ENCODE assay signal across 8 cellular contexts in the genomic region with DNA sequence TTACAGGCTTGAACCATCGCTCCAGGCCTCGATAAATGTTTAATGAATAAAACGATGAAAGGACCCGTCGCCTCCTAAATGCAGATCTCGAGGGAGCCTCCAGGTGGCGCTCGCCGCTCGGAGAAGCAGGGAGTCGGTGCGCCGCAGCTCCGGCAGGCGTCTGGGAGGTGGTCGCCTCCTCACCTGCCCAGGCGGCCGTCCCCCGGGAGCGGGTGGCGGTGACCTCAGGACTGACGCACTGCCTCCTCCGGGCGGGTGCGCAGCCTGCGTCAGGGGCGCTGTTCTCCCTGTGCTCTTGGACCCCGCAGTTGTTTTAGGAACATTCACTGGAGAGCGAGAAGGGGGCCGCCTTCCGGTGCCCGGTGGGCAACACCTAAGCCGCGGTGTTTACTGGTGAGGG. TPM values are rescaled to one million over a fixed set of nuclear protein-coding genes. Genes with fewer than 3 reads are reported as not detected.
DNase-seq lines count a peak whose midpoint lies in the region; ATAC-seq and TF ChIP-seq lines count a peak whose summit lies in the region.

No MANE protein-coding gene starts in this region.

- no peaks in the 10 kb centered on the region for H3K79me2 ChIP-seq in mammary epithelial cell (ENCODE audit: insufficient read depth, low read length)

- CTCF ChIA-PET in activated B cell treated with CpG ODN at 0.5 μM for 24 hours (lab: Charles Lee) = interaction anchor here (0.6 to 2.7 kb wide), 11 partner anchors 131 to 708 kb away, joined by 3 to 13 read pairs (median 4); partner anchors contain the start of gene TACR1
- CTCF ChIA-PET in mammary epithelial cell (lab: Charles Lee; ENCODE audit: low non-redundant PET) = no interaction called here

- ATAC-seq in GM18858 (IDR thresholded peaks at IDR 0.05; ENCODE audit: unreplicated experiment) (peak; percentile 57), activated B cell treated with CpG ODN at 0.5 μM for 24 hours (ENCODE audit: low read depth) (peak; percentile 88), GM21447 (IDR thresholded peaks at IDR 0.05; ENCODE audit: unreplicated experiment) (no peak)

- H3K27ac ChIP-seq in 22Rv1 (no peak overlapping the region), mammary epithelial cell (ENCODE audit: insufficient read depth, low read depth, low read length) (no peak overlapping the region)

- H3K4me1 Mint-ChIP-seq in activated B cell treated with CpG ODN at 0.5 μM for 24 hours = peaks cover 14% of the 10 kb centered on the region

- in situ Hi-C loops in mammary epithelial cell (cut with MboI; ENCODE audit: low sequenced_read_pairs in 2 of 2) = no loop called here

- H3K36me3 ChIP-seq in mammary epithelial cell (ENCODE audit: insufficient read depth, low read length) = no peaks in the 10 kb centered on the region

- peak; percentile 93 for TF ChIP-seq CTCF in 22Rv1 (IDR thresholded peaks at IDR 0.05)
- peak; percentile 57 for TF ChIP-seq CTCF in activated B cell treated with CpG ODN at 0.5 μM for 24 hours (IDR thresholded peaks at IDR 0.05)
- TF ChIP-seq CTCF in mammary epithelial cell (conservative IDR thresholded peaks at IDR 0.05 in 1 of 2, IDR thresholded peaks at IDR 0.05 in 1 of 2; ENCODE audit: extremely low read depth in 1 of 2, insufficient read depth in 1 of 2, low read depth in 1 of 2, low read length in 2 of 2) = peak; percentile 68 to 73

- peak overlapping the region; percentile 42 for H3K4me3 Mint-ChIP-seq in activated B cell treated with CpG ODN at 0.5 μM for 24 hours

- H3K27ac Mint-ChIP-seq in activated B cell treated with CpG ODN at 0.5 μM for 24 hours = no peak overlapping the region

- H3K27me3 Mint-ChIP-seq in activated B cell treated with CpG ODN at 0.5 μM for 24 hours = peaks cover 10% of the 10 kb centered on the region

- POLR2A ChIA-PET in activated B cell treated with CpG ODN at 0.5 μM for 24 hours (lab: Charles Lee) = interaction anchor here (0.7 to 0.9 kb wide), 2 partner anchors 12 to 689 kb away, joined by 3 to 5 read pairs; no protein-coding TSS in a partner anchor

- H4K20me1 ChIP-seq in mammary epithelial cell (ENCODE audit: insufficient read depth, low read length) = no peaks in the 10 kb centered on the region

- H3K9me3 Mint-ChIP-seq in activated B cell treated with CpG ODN at 0.5 μM for 24 hours = no peaks in the 10 kb centered on the region

- H3K4me2 ChIP-seq in mammary epithelial cell (ENCODE audit: insufficient read depth, low read depth, low read length) = peak overlapping the region; percentile 85

- DNase-seq in NCI-H1105 (lab: John Stamatoyannopoulos, UW) (peak; percentile 56), activated B cell treated with CpG ODN at 0.5 μM for 24 hours (peak; percentile 72), mammary epithelial cell (peak; percentile 26), iPS-NIHi7 (ENCODE audit: extremely low spot score) (peak; percentile 93)
- peak; percentile 47 to 57 for DNase-seq in stimulated activated CD4-positive, alpha-beta T cell treated with anti-CD3 and anti-CD28 coated beads, Interleukin-12 subunit alpha, Interleukin-12 subunit beta, amount 100 ng/mL, for 24 hours (ENCODE audit: low read depth in 2 of 2)

- no peak overlapping the region for H3K9ac ChIP-seq in mammary epithelial cell (ENCODE audit: insufficient read depth, low read length)

- H2AFZ ChIP-seq in mammary epithelial cell (ENCODE audit: low read depth, low read length) = peak overlapping the region; percentile 80

- peaks cover 31% of the 10 kb centered on the region for H3K4me1 ChIP-seq in mammary epithelial cell (ENCODE audit: insufficient read depth, low read length)

- no peaks in the 10 kb centered on the region for H3K27me3 ChIP-seq in mammary epithelial cell (ENCODE audit: insufficient read depth, low read length)

- BruUV-seq in mammary epithelial cell (replicated peaks; lab: Mats Ljungman, UMichigan) = no TSS peak

- no peaks in the 10 kb centered on the region for H3K36me3 Mint-ChIP-seq in activated B cell treated with CpG ODN at 0.5 μM for 24 hours (ENCODE audit: low read depth)

- no peaks in the 10 kb centered on the region for H3K9me3 ChIP-seq in mammary epithelial cell (replicated peaks; ENCODE audit: insufficient read depth, low read length)

- WGBS in mammary epithelial cell (ENCODE audit: low coverage, missing lambda C conversion rate) = 12% methylated on average over 10 of the region's 34 CpGs

- H3K4me3 ChIP-seq in mammary epithelial cell (replicated peaks in 1 of 3; ENCODE audit: insufficient read depth in 1 of 3, low read depth in 2 of 3, low read length in 3 of 3) = peak overlapping the region; percentile 9 to 46 (median 44)

- intact Hi-C loops in activated B cell treated with CpG ODN at 0.5 μM for 24 hours (cut with micrococcal nuclease) (loop anchor here (1.0 to 5.0 kb wide), 9 partner anchors 38 to 708 kb away; partner anchors contain the start of genes POLE4 and TACR1), mammary epithelial cell (cut with micrococcal nuclease) (loop anchor here (1.0 to 10.0 kb wide), 7 partner anchors 62 to 687 kb away; no protein-coding TSS in a partner anchor)

- dilution Hi-C loops in mammary epithelial cell (cut with HindIII; ENCODE audit: low sequenced_read_pairs) = no loop called here

RNA-seq across cellular contexts. Expression of gene POLE4, which starts 38.6 kb away (rescaled TPM):
- 61.5 and 73.7 TPM in 2 replicates for total RNA-seq in activated B cell treated with CpG ODN at 0.5 μM for 24 hours
- 10 to 100 TPM; 10.8 to 79.7 TPM for total RNA-seq in mammary epithelial cell
- 34.3 TPM for polyA plus RNA-seq in mammary epithelial cell
- 17.0 TPM for polyA minus RNA-seq in mammary epithelial cell

Comparison
In these comparisons a context has a peak if more than half of its experiments do, and no peak if none do; other contexts are left out.
1. DNase-seq: peak in every context shown above with its lines; median percentile 93 in iPS-NIHi7; 72 in activated B cell treated with CpG ODN at 0.5 μM for 24 hours; 56 in NCI-H1105; 52 in stimulated activated CD4-positive, alpha-beta T cell treated with anti-CD3 and anti-CD28 coated beads, Interleukin-12 subunit alpha, Interleukin-12 subunit beta, amount 100 ng/mL, for 24 hours; 26 in mammary epithelial cell.